Comparison of ENCODE assay signal across 1 cellular context in the genomic region with DNA sequence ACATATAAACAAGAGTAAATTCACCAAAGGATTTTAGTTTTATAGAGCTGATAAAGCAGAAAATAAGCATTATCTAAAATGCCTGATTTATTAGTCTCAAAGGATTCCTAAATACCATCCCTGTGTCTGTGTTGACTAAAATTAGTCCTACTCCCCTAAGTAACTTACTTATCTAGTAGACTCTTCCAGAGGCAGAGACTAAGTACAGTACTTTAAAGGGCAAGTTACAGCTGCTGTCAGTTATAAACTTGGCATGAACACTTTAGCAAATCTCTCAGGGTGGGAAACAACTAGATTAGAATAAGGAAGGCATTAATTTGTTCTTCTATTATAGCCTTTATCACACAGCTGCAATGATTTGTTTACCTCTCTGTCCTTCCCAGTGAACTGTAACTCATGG.
TF ChIP-seq lines count a peak whose summit lies in the region.

No MANE protein-coding gene starts in this region.

TF ChIP-seq in A549, 52 proteins besides CTCF, POLR2A, EP300 and RAD21 (continued from another document):
- TF ChIP-seq, protein P1, sequence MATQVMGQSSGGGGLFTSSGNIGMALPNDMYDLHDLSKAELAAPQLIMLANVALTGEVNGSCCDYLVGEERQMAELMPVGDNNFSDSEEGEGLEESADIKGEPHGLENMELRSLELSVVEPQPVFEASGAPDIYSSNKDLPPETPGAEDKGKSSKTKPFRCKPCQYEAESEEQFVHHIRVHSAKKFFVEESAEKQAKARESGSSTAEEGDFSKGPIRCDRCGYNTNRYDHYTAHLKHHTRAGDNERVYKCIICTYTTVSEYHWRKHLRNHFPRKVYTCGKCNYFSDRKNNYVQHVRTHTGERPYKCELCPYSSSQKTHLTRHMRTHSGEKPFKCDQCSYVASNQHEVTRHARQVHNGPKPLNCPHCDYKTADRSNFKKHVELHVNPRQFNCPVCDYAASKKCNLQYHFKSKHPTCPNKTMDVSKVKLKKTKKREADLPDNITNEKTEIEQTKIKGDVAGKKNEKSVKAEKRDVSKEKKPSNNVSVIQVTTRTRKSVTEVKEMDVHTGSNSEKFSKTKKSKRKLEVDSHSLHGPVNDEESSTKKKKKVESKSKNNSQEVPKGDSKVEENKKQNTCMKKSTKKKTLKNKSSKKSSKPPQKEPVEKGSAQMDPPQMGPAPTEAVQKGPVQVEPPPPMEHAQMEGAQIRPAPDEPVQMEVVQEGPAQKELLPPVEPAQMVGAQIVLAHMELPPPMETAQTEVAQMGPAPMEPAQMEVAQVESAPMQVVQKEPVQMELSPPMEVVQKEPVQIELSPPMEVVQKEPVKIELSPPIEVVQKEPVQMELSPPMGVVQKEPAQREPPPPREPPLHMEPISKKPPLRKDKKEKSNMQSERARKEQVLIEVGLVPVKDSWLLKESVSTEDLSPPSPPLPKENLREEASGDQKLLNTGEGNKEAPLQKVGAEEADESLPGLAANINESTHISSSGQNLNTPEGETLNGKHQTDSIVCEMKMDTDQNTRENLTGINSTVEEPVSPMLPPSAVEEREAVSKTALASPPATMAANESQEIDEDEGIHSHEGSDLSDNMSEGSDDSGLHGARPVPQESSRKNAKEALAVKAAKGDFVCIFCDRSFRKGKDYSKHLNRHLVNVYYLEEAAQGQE (IDR thresholded peaks at IDR 0.05), result no peak
- TF ChIP-seq FOXS1 (CRISPR knock-in tag; IDR thresholded peaks at IDR 0.05) (no peak), EHF (CRISPR knock-in tag; IDR thresholded peaks at IDR 0.05) (no peak), CHD2 (IDR thresholded peaks at IDR 0.05; ENCODE audit: low read length, partially characterized antibody) (no peak)
- TF ChIP-seq, protein P2, sequence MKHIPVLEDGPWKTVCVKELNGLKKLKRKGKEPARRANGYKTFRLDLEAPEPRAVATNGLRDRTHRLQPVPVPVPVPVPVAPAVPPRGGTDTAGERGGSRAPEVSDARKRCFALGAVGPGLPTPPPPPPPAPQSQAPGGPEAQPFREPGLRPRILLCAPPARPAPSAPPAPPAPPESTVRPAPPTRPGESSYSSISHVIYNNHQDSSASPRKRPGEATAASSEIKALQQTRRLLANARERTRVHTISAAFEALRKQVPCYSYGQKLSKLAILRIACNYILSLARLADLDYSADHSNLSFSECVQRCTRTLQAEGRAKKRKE (CRISPR knock-in tag; IDR thresholded peaks at IDR 0.05; ENCODE audit: low read depth), result no peak
